In the genomic region with DNA sequence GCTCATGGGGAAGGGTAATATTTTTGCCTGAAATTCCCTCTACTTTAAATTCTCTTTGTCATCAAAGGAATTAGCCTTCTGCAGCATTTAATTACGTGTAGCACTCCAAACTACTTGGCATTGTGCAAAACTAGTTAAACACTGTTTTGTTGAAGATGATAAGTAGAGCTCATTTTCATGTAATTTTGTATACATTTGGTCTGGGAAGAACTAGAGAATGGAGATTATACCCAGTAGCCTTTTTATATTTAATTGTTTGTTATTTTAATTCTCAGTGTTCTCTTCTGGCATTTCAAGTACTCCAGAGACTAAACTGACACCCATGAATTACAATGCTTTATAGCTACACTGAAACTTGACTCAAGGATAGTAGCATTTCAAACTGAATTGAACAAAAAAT, we compare ENCODE assay signal across 25 cellular contexts.
"Had no signal": no experiment of that assay in that cellular context is flagged by ENCODE, and none has a peak within 500 bp of the region (broad histone marks: within the 10 kb centered on the region; RNA-seq: fewer than 3 reads in every experiment).

No MANE protein-coding gene starts in this region.

- DNase-seq: activated effector memory CD4-positive, alpha-beta T cell treated with anti-CD3 and anti-CD28 coated beads, Interleukin-2, amount 50 U/mL, for 16 hours; activated effector memory CD4-positive, alpha-beta T cell treated with Interleukin-2 at 50 U/mL for 16 hours; activated gamma-delta T cell; activated gamma-delta T cell treated with Interleukin-2 at 50 U/mL for 16 hours; activated naive CD4-positive, alpha-beta T cell; activated naive CD4-positive, alpha-beta T cell treated with anti-CD3 and anti-CD28 coated beads for 36 hours; activated naive CD4-positive, alpha-beta T cell treated with anti-CD3 and anti-CD28 coated beads, Interleukin-2, amount 10 ng/mL, durations not matched to agents 7 days and 5 days; activated naive CD4-positive, alpha-beta T cell treated with anti-CD3 and anti-CD28 coated beads, Interleukin-2, amount 50 U/mL, for 16 hours; activated naive CD4-positive, alpha-beta T cell treated with Interleukin-2 at 50 U/mL for 16 hours; activated naive CD8-positive, alpha-beta T cell treated with anti-CD3 and anti-CD28 coated beads for 36 hours; activated naive CD8-positive, alpha-beta T cell treated with anti-CD3 and anti-CD28 coated beads, Interleukin-2, amount 10 ng/mL, durations not matched to agents 7 days and 5 days; activated naive CD8-positive, alpha-beta T cell treated with anti-CD3 and anti-CD28 coated beads, Interleukin-2, amount 50 U/mL, for 24 hours; activated T-cell treated with anti-CD3 and anti-CD28 coated beads, Interleukin-2, amount 50 U/mL, for 4 hours; activated T-cell treated with anti-CD3 and anti-CD28 coated beads, Interleukin-2, amount 50 U/mL, for 48 hours; activated T-cell treated with anti-CD3 and anti-CD28 coated beads, Interleukin-2, amount 50 U/mL, for 72 hours; adrenal gland; amniotic stem cell; amygdala; anterior cingulate cortex; aorta; body of pancreas; brain microvascular endothelial cell; caudate nucleus; central memory CD4-positive, alpha-beta T cell; cerebellar nuclear complex had no signal
